12 cellular contexts compared by ENCODE assay signal in the genomic region with DNA sequence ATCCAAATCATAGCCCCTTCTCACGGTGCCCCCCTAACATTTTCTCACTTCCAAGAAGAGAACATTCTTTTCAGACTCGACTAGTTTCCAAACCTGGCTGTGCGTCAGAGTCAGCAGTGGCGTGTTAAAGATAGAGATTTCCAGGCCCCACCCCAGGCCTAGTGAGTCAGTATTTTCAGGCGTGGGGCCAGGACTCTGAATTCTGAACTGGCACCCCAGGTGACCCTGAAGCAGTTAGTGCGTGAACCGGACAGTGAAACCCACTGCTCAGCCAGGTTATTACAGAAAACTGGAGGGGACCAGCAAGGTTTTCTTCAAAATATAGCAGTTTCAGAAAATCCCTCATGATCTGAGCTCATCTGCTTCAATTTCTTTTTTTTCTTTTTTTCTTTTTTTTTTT. TPM values are rescaled to one million over a fixed set of nuclear protein-coding genes. Genes with fewer than 3 reads are reported as not detected.
DNase-seq lines count a peak whose midpoint lies in the region; ATAC-seq, FAIRE-seq and TF ChIP-seq lines count a peak whose summit lies in the region.
"Had no signal": no experiment of that assay in that cellular context is flagged by ENCODE, and none has a peak within 500 bp of the region (broad histone marks: within the 10 kb centered on the region; RNA-seq: fewer than 3 reads in every experiment).

No MANE protein-coding gene starts in this region.

- no peaks in the 10 kb centered on the region for H3K36me3 Mint-ChIP-seq in T-cell

- no peaks in the 10 kb centered on the region for H3K9me3 ChIP-seq in osteoblast (ENCODE audit: low read depth, low read length)
- H3K9me3 ChIP-seq: SJCRH30 had no signal

- H3K27me3 ChIP-seq in osteoblast (ENCODE audit: insufficient read depth, low read length) = no peaks in the 10 kb centered on the region
- H3K27me3 ChIP-seq: SJCRH30 had no signal

- in situ Hi-C loops in G401 (cut with HindIII; ENCODE audit: low sequenced_read_pairs) = no loop called here

- FAIRE-seq in RCC 7860 (lab: Jason Lieb, UNC) = peak; percentile 94

- H3K4me3 ChIP-seq in AG04449 (ENCODE audit: low read depth, low read length) (no peak overlapping the region), osteoblast (ENCODE audit: insufficient read depth, low read length) (no peak overlapping the region)
- H3K4me3 ChIP-seq: SJCRH30, skin epidermis had no signal

- H3K9me3 Mint-ChIP-seq in T-cell = no peaks in the 10 kb centered on the region
- H3K9me3 Mint-ChIP-seq: activated T-cell treated with anti-CD3 and anti-CD28 coated beads, Interleukin-2, amount 50 U/mL, for 72 hours had no signal

- no peaks in the 10 kb centered on the region for H3K27me3 Mint-ChIP-seq in T-cell

- no peaks in the 10 kb centered on the region for H3K79me2 ChIP-seq in osteoblast (ENCODE audit: insufficient read depth, low read length)

- no peak overlapping the region for H3K27ac Mint-ChIP-seq in T-cell
- H3K27ac Mint-ChIP-seq: activated T-cell treated with anti-CD3 and anti-CD28 coated beads, Interleukin-2, amount 50 U/mL, for 72 hours had no signal

- no peaks in the 10 kb centered on the region for H3K4me1 Mint-ChIP-seq in T-cell

- no peak overlapping the region for H3K4me3 Mint-ChIP-seq in T-cell
- H3K4me3 Mint-ChIP-seq: activated T-cell treated with anti-CD3 and anti-CD28 coated beads, Interleukin-2, amount 50 U/mL, for 72 hours had no signal

- H2AFZ ChIP-seq in osteoblast (ENCODE audit: low read length) = peak overlapping the region; percentile 79

- DNase-seq in AG04449 (ENCODE audit: low read depth, low spot score) = peak; percentile 42
- DNase-seq in RCC 7860 (ENCODE audit: low spot score) = peak; percentile 65
- peak; percentile 75 for DNase-seq in fibroblast of gingiva (ENCODE audit: low read depth)
- peak; percentile 93 for DNase-seq in osteoblast (ENCODE audit: insufficient read length, low spot score, missing footprints)
- no peak for DNase-seq in T-cell
- DNase-seq in SHP77 treated with DMSO at 0.1 percent for 48 hours (lab: John Stamatoyannopoulos, UW) = no peak
- no peak for DNase-seq in G401 (ENCODE audit: low spot score)
- DNase-seq: activated T-cell treated with anti-CD3 and anti-CD28 coated beads, Interleukin-2, amount 50 U/mL, for 72 hours; NCI-H1092; SJCRH30 had no signal

- POLR2A ChIA-PET in AG04449 (lab: Yijun Ruan, JAX) (interaction anchor here (0.6 to 1.0 kb wide), 2 partner anchors 14 to 20 kb away, joined by 3 to 4 read pairs; no protein-coding TSS in a partner anchor), T-cell (lab: Charles Lee) (interaction anchor here in 1 of 2 donors (0.7 kb wide), 1 partner anchor 19 kb away, joined by 5 read pairs; no protein-coding TSS in a partner anchor)

- no peaks in the 10 kb centered on the region for H4K20me1 ChIP-seq in osteoblast (ENCODE audit: insufficient read depth, low read length)

- CTCF ChIA-PET in AG04449 (lab: Yijun Ruan, JAX) = no interaction called here
- CTCF ChIA-PET in T-cell (lab: Charles Lee) = interaction anchor here in 1 of 2 donors (0.5 kb wide), 1 partner anchor 77 kb away, joined by 5 read pairs; no protein-coding TSS in a partner anchor

- ATAC-seq in T-cell (replicated peaks in 1 of 4) (no peak), HG03196 (IDR thresholded peaks at IDR 0.05; ENCODE audit: unreplicated experiment) (no peak)

- peak overlapping the region; percentile 61 for H3K4me2 ChIP-seq in osteoblast (ENCODE audit: insufficient read depth, low read length)

- TF ChIP-seq CTCF in AG04449 (IDR thresholded peaks at IDR 0.05; ENCODE audit: insufficient read depth, low read length, missing control alignments) (no peak), osteoblast (IDR thresholded peaks at IDR 0.05; ENCODE audit: extremely low read depth, low read depth, low read length) (no peak)

- H3K27ac ChIP-seq in osteoblast (ENCODE audit: low read depth, low read length) = peak overlapping the region; percentile 82
- H3K27ac ChIP-seq: SJCRH30 had no signal

- no peaks in the 10 kb centered on the region for H3K36me3 ChIP-seq in osteoblast (ENCODE audit: insufficient read depth, low read length)
- H3K36me3 ChIP-seq: SJCRH30 had no signal

- peaks cover 13% of the 10 kb centered on the region for H3K4me1 ChIP-seq in osteoblast (ENCODE audit: insufficient read depth, low read length)

RNA-seq across cellular contexts. Expression of a gene that starts 35.0 kb away (rescaled TPM):
- total RNA-seq in osteoblast (14.7 and 14.8 TPM in 2 replicates), T-cell (10 to 100 TPM; 24.4 to 49.2 (median 42.2) TPM)
- total RNA-seq in G401 (2014; rRNA removed; shearing (Covaris generic)) = 21.3 and 28.8 TPM in 2 replicates

Comparison
In these comparisons a context has a peak if more than half of its experiments do, and no peak if none do; other contexts are left out.
1. DNase-seq: peak in AG04449 (single experiment), RCC 7860 (single experiment), fibroblast of gingiva (single experiment) and osteoblast (single experiment); none in T-cell (0 of 34), SHP77 treated with DMSO at 0.1 percent for 48 hours (single experiment) and G401 (single experiment).